ENCODE assay signal across 17 cellular contexts in the genomic region with DNA sequence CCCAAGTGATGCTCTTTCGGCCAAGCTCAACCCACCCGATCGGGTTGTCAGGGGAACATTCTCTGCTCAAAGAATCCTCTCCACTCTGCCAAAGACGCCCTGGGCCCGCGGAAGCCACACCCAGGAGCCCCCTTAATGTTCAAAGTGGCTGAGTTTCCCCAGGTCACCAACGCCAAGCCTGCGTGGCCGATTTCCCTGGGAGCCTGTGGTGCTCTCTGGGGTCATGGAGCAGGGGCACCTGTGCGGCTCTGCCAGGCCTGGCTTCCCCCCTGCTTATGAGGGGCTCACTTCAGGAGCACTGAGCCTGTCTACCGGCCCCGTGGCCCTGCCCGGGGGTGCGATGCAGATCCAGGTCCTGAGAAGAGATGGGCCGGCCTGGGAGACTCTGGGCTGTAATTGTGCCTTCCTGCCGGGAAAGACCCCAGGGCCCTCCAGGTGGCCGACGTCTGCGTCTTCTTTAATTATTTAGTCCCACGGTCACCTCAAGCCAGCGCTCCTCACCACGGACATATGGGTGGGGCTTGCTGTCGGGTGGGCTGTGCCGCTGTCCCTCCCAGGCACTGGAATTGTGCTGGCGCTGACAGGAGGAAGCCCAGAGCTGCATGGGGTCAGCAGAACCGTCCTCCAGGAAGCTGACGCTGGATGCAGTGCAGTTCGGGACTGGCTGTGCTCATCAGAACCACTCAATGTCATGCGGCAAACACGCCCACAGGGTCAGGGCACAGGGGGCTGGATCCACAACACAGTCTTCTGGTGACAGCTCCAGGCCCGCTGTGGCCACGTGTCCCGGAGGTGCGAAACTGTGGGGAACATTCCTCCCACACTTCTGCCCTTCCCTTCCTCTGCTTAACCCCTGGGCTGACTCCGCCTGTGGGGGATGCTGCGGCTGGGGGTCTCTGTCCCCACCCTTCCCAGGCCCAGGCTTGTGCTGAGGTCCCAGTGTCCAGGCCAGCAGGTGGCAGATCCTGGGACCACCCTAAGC.
A peak's percentile ranks its signal among the peaks of the same experiment; 100 is the strongest.
DNase-seq lines count a peak whose midpoint lies in the region; ATAC-seq and TF ChIP-seq lines count a peak whose summit lies in the region.
"Had no signal": no experiment of that assay in that cellular context is flagged by ENCODE, and none has a peak within 500 bp of the region (broad histone marks: within the 10 kb centered on the region; RNA-seq: fewer than 3 reads in every experiment).

No MANE protein-coding gene starts in this region.

- no peak overlapping the region for H2BK5ac ChIP-seq in neuronal stem cell (ENCODE audit: low read length)

- H3K79me1 ChIP-seq in neuronal stem cell (ENCODE audit: low read depth, low read length): no peaks in the 10 kb centered on the region

- peaks cover 0 to 23% (median 0%) of the 10 kb centered on the region in 9 donors for H3K27me3 ChIP-seq in heart left ventricle
- H3K27me3 ChIP-seq in neuronal stem cell (ENCODE audit: control insufficient read depth in 3 of 3, insufficient read depth in 3 of 3, low read depth in 1 of 3, low read length in 3 of 3): peaks cover 0 to 3% (median 0%) of the 10 kb centered on the region in 3 experiments
- no peaks in the 10 kb centered on the region for H3K27me3 ChIP-seq in testis

- 56 to 66% (median 63%) methylated on average over 18 to 36 of the region's 36 CpGs for WGBS in heart left ventricle, 4 donors
- no CpG with 5 or more reads among the region's 36 CpGs for WGBS in neuronal stem cell (ENCODE audit: extremely low coverage in 2 of 2, insufficient read length in 2 of 2, insufficient replicate concordance in 1 of 2), 2 donors
- 86 to 94% methylated on average over 29 to 36 of the region's 36 CpGs for WGBS in testis, 2 donors

- H2BK15ac ChIP-seq in neuronal stem cell (ENCODE audit: low read length): peak overlapping the region; percentile 4

- no peak for TF ChIP-seq POLR2A in heart left ventricle (IDR thresholded peaks at IDR 0.05)
- TF ChIP-seq POLR2A in testis (IDR thresholded peaks at IDR 0.05): no peak

- H3K14ac ChIP-seq in neuronal stem cell (ENCODE audit: low read length): no peak overlapping the region

- no peak overlapping the region for H3K4me3 ChIP-seq in heart left ventricle
- H3K4me3 ChIP-seq in neuronal stem cell (ENCODE audit: low read length in 2 of 2): peak overlapping the region in 1 of 2 donors; percentile 67
- H3K4me3 ChIP-seq in testis: no peak overlapping the region
- H3K4me3 ChIP-seq: A549, GM23338 had no signal

- peaks cover 0 to 3% (median 0%) of the 10 kb centered on the region in 12 donors for H3K9me3 ChIP-seq in heart left ventricle
- H3K9me3 ChIP-seq in neuronal stem cell (replicated peaks in 1 of 2; ENCODE audit: control insufficient read depth in 2 of 2, insufficient read depth in 1 of 2, low read depth in 1 of 2, low read length in 2 of 2): peaks cover 0 to 1% of the 10 kb centered on the region in 2 donors
- H3K9me3 ChIP-seq in testis: no peaks in the 10 kb centered on the region
- H3K9me3 ChIP-seq: A549, Caco-2 had no signal

- H3K18ac ChIP-seq in neuronal stem cell (ENCODE audit: low read length): no peak overlapping the region

- H2AK5ac ChIP-seq in neuronal stem cell (ENCODE audit: low read depth, low read length): no peak overlapping the region

- DNase-seq in left ventricle myocardium superior: peak; percentile 33
- DNase-seq in heart left ventricle: no peak
- peak; percentile 5 for DNase-seq in left kidney (ENCODE audit: low read depth, low spot score)
- DNase-seq in neuronal stem cell (ENCODE audit: low spot score): no peak
- peak; percentile 10 for DNase-seq in testis
- no peak for DNase-seq in NCI-H774 (lab: John Stamatoyannopoulos, UW)
- DNase-seq in activated T-cell treated with anti-CD3 and anti-CD28 coated beads for 4 hours: no peak
- DNase-seq: AML-193; Caco-2; CD4-positive, alpha-beta T cell; HFFc6 had no signal

- no peak overlapping the region for H2AFZ ChIP-seq in neuronal stem cell (ENCODE audit: low read length)
- H2AFZ ChIP-seq: GM23338 had no signal

- peak overlapping the region; percentile 10 for H3K23ac ChIP-seq in neuronal stem cell (ENCODE audit: low read depth, low read length, poor library complexity)

- no peak overlapping the region for H3K4ac ChIP-seq in neuronal stem cell (ENCODE audit: low read length)

- no peak for TF ChIP-seq CTCF in heart left ventricle (IDR thresholded peaks at IDR 0.05)
- no peak for TF ChIP-seq CTCF in testis (IDR thresholded peaks at IDR 0.05)

- H4K91ac ChIP-seq in neuronal stem cell (ENCODE audit: low read depth, low read length, poor library complexity): no peak overlapping the region

- H3K9ac ChIP-seq in neuronal stem cell (ENCODE audit: low read depth, low read length, poor library complexity): peak overlapping the region; percentile 16

- no peak overlapping the region for H2BK120ac ChIP-seq in neuronal stem cell (ENCODE audit: low read depth, low read length)

- no peak overlapping the region for H4K8ac ChIP-seq in neuronal stem cell (ENCODE audit: low read depth, low read length)

- H3K4me2 ChIP-seq in neuronal stem cell (ENCODE audit: insufficient read depth, low read length, poor library complexity, severe bottlenecking): no peak overlapping the region
- H3K4me2 ChIP-seq: A549, GM23338 had no signal

- intact Hi-C loops in left ventricle myocardium superior (cut with micrococcal nuclease): no loop called here
- intact Hi-C loops in heart left ventricle (cut with DNase I): no loop called here
- intact Hi-C loops in testis (cut with DNase I; ENCODE audit: low total_unique reads): no loop called here

- H3K36me3 ChIP-seq in heart left ventricle (no peaks in the 10 kb centered on the region), neuronal stem cell (replicated peaks in 1 of 2; ENCODE audit: control insufficient read depth in 2 of 2, insufficient read depth in 2 of 2, low read length in 2 of 2) (no peaks in the 10 kb centered on the region), testis (ENCODE audit: low read depth, missing control alignments) (no peaks in the 10 kb centered on the region)

- no peak overlapping the region for H2BK12ac ChIP-seq in neuronal stem cell (ENCODE audit: low read length)

- H3K27ac ChIP-seq in heart left ventricle (no peak overlapping the region), neuronal stem cell (replicated peaks; ENCODE audit: low read length) (no peak overlapping the region), testis (no peak overlapping the region)
- H3K27ac ChIP-seq: 22Rv1, C4-2B had no signal

- no peak for ATAC-seq in left ventricle myocardium superior
- no peak for ATAC-seq in heart left ventricle
- ATAC-seq in GM21367 (IDR thresholded peaks at IDR 0.05; ENCODE audit: unreplicated experiment): no peak
- ATAC-seq: A549, GM23338, HCT116 had no signal

- H3K4me1 ChIP-seq in heart left ventricle: no peaks in the 10 kb centered on the region
- peaks cover 1 to 19% of the 10 kb centered on the region in 2 donors for H3K4me1 ChIP-seq in neuronal stem cell (ENCODE audit: control insufficient read depth in 2 of 2, insufficient read depth in 1 of 2, low read depth in 1 of 2, low read length in 2 of 2)
- peaks cover 6% of the 10 kb centered on the region for H3K4me1 ChIP-seq in testis
- H3K4me1 ChIP-seq: A549, Caco-2 had no signal

Comparison
In these comparisons a context has a peak if more than half of its experiments do, and no peak if none do; other contexts are left out.
1. DNase-seq: peak in left ventricle myocardium superior (single experiment), left kidney (single experiment) and testis (single experiment); none in heart left ventricle (0 of 5), neuronal stem cell (single experiment), NCI-H774 (single experiment) and activated T-cell treated with anti-CD3 and anti-CD28 coated beads for 4 hours (single experiment).